ENCODE assay signal across 20 cellular contexts in genomic region chr2:48170281-48170680, GRCh38.
"Had no signal": no experiment of that assay in that cellular context is flagged by ENCODE, and none has a peak within 500 bp of the region (broad histone marks: within the 10 kb centered on the region; RNA-seq: fewer than 3 reads in every experiment).

No MANE protein-coding gene starts in this region.

- H3K27ac Mint-ChIP-seq: activated CD4-positive, alpha-beta T cell treated with anti-CD3 and anti-CD28 coated beads, Interleukin-2, amount 10 ng/mL, durations not matched to agents 24 days and 14 days; activated naive CD8-positive, alpha-beta T cell; mesothelial cell of epicardium; nephron progenitor cell; progenitor cell of endocrine pancreas had no signal

- H3K4me3 ChIP-seq: breast epithelium, right atrium auricular region, skin epidermis, tibial artery, uterus had no signal

- H3K27me3 Mint-ChIP-seq: activated naive CD8-positive, alpha-beta T cell; progenitor cell of endocrine pancreas had no signal

- H3K27ac ChIP-seq: breast epithelium, foreskin keratinocyte, right atrium auricular region, tibial artery, uterus had no signal

- DNase-seq: activated CD4-positive, alpha-beta T cell treated with anti-CD3 and anti-CD28 coated beads, Interleukin-2, amount 10 ng/mL, durations not matched to agents 24 days and 14 days; activated CD4-positive, CD25-positive, alpha-beta regulatory T cell; activated CD8-positive, alpha-beta memory T cell treated with anti-CD3 and anti-CD28 coated beads, Interleukin-2, amount 50 U/mL, for 48 hours; activated gamma-delta T cell treated with Interleukin-2 at 50 U/mL for 16 hours; aorta; cerebellar nuclear complex; dermis blood vessel endothelial cell; nephron progenitor cell; stimulated activated CD4-positive, alpha-beta T cell treated with anti-CD3 and anti-CD28 coated beads, Interleukin-4, amount 100 ng/mL, for 24 hours; stimulated activated naive CD4-positive, alpha-beta T cell; T-helper 2 cell; tibial artery; uterus had no signal

- ATAC-seq: foreskin keratinocyte had no signal

- H3K9me3 ChIP-seq: right atrium auricular region, tibial artery, uterus had no signal

- H3K4me3 Mint-ChIP-seq: activated CD4-positive, alpha-beta T cell treated with anti-CD3 and anti-CD28 coated beads, Interleukin-2, amount 10 ng/mL, durations not matched to agents 24 days and 14 days; activated naive CD8-positive, alpha-beta T cell; mesothelial cell of epicardium; nephron progenitor cell had no signal

- H3K36me3 ChIP-seq: breast epithelium, right atrium auricular region, tibial artery, uterus had no signal

- H3K4me1 Mint-ChIP-seq: activated CD4-positive, alpha-beta T cell treated with anti-CD3 and anti-CD28 coated beads, Interleukin-2, amount 10 ng/mL, durations not matched to agents 24 days and 14 days; mesothelial cell of epicardium had no signal

- H3K36me3 Mint-ChIP-seq: mesothelial cell of epicardium had no signal

- H3K27me3 ChIP-seq: breast epithelium, foreskin keratinocyte, right atrium auricular region, tibial artery, uterus had no signal

- H3K4me1 ChIP-seq: breast epithelium, right atrium auricular region, uterus had no signal
